25 cellular contexts compared by ENCODE assay signal in genomic region chr13:44106231-44107152, GRCh38.
A peak's percentile ranks its signal among the peaks of the same experiment; 100 is the strongest.
DNase-seq lines count a peak whose midpoint lies in the region; ATAC-seq and TF ChIP-seq lines count a peak whose summit lies in the region.
"Had no signal": no experiment of that assay in that cellular context is flagged by ENCODE, and none has a peak within 500 bp of the region (broad histone marks: within the 10 kb centered on the region; RNA-seq: fewer than 3 reads in every experiment).

No MANE protein-coding gene starts in this region.

- TF ChIP-seq POLR2A in thyroid gland (IDR thresholded peaks at IDR 0.05), result no peak

- H3K9me3 ChIP-seq in thyroid gland, result no peaks in the 10 kb centered on the region
- H3K9me3 ChIP-seq: adrenal gland, lower lobe of right lung had no signal

- no peaks in the 10 kb centered on the region for H3K27me3 ChIP-seq in thyroid gland
- H3K27me3 ChIP-seq: adrenal gland, suprapubic skin had no signal

- intact Hi-C loops in thyroid gland (cut with DNase I), result no loop called here

- no peaks in the 10 kb centered on the region for H3K36me3 ChIP-seq in thyroid gland
- H3K36me3 ChIP-seq: adrenal gland, HAP-1, lower lobe of right lung, suprapubic skin had no signal

- DNase-seq in activated naive CD8-positive, alpha-beta T cell treated with anti-CD3 and anti-CD28 coated beads, Interleukin-2, amount 50 U/mL, for 24 hours, result no peak
- DNase-seq in activated naive CD8-positive, alpha-beta T cell treated with anti-CD3 and anti-CD28 coated beads for 36 hours, result no peak
- DNase-seq in fibroblast of the aortic adventitia (ENCODE audit: low read depth) (peak; percentile 10), occipital lobe (lab: John Stamatoyannopoulos, UW) (peak; percentile 33), thyroid gland (no peak)
- DNase-seq: activated CD4-positive, alpha-beta memory T cell treated with anti-CD3 and anti-CD28 coated beads for 36 hours; activated CD4-positive, CD25-positive, alpha-beta regulatory T cell; activated gamma-delta T cell; activated T-cell treated with anti-CD3 and anti-CD28 coated beads for 4 hours; CD4-positive, alpha-beta memory T cell; hippocampal formation; KBM-7; lower lobe of right lung; NCI-H2171; NCI-H69; stimulated activated CD4-positive, alpha-beta T cell treated with anti-CD3 and anti-CD28 coated beads, Interleukin-15, amount 100 ng/mL, for 24 hours; stimulated activated CD8-positive, alpha-beta memory T cell treated with anti-CD3 and anti-CD28 coated beads, Interleukin-4, amount 100 ng/mL, for 48 hours; T-helper 9 cell had no signal

- H3K27ac ChIP-seq in thyroid gland, result peak overlapping the region in 2 of 3 donors; percentile 29 to 59
- H3K27ac ChIP-seq: 22Rv1, lower lobe of right lung, suprapubic skin had no signal

- no peak for TF ChIP-seq CTCF in fibroblast of the aortic adventitia (IDR thresholded peaks at IDR 0.05; ENCODE audit: insufficient read depth, low read length)
- TF ChIP-seq CTCF in thyroid gland (IDR thresholded peaks at IDR 0.05), result no peak

- H3K36me3 Mint-ChIP-seq in activated naive CD8-positive, alpha-beta T cell treated with anti-CD3 and anti-CD28 coated beads, Interleukin-2, amount 50 U/mL, for 24 hours (ENCODE audit: low read depth), result no peaks in the 10 kb centered on the region
- peaks cover 2% of the 10 kb centered on the region for H3K36me3 Mint-ChIP-seq in activated naive CD8-positive, alpha-beta T cell treated with anti-CD3 and anti-CD28 coated beads for 36 hours
- H3K36me3 Mint-ChIP-seq: activated CD4-positive, alpha-beta memory T cell treated with anti-CD3 and anti-CD28 coated beads for 36 hours; CD4-positive, alpha-beta memory T cell had no signal

- WGBS in thyroid gland, 2 donors, result 68 to 84% methylated on average over 6 of the region's 6 CpGs

- H3K27ac Mint-ChIP-seq in activated naive CD8-positive, alpha-beta T cell treated with anti-CD3 and anti-CD28 coated beads, Interleukin-2, amount 50 U/mL, for 24 hours, result no peak overlapping the region
- H3K27ac Mint-ChIP-seq in activated naive CD8-positive, alpha-beta T cell treated with anti-CD3 and anti-CD28 coated beads for 36 hours, result no peak overlapping the region
- H3K27ac Mint-ChIP-seq: activated CD4-positive, alpha-beta memory T cell treated with anti-CD3 and anti-CD28 coated beads for 36 hours; CD4-positive, alpha-beta memory T cell had no signal

- H3K9me3 Mint-ChIP-seq in activated naive CD8-positive, alpha-beta T cell treated with anti-CD3 and anti-CD28 coated beads, Interleukin-2, amount 50 U/mL, for 24 hours, result peaks cover 9% of the 10 kb centered on the region
- peaks cover 6% of the 10 kb centered on the region for H3K9me3 Mint-ChIP-seq in activated naive CD8-positive, alpha-beta T cell treated with anti-CD3 and anti-CD28 coated beads for 36 hours

- H3K4me3 ChIP-seq in fibroblast of the aortic adventitia (ENCODE audit: low read depth, low read length) (no peak overlapping the region), thyroid gland (replicated peaks in 1 of 3) (no peak overlapping the region)
- H3K4me3 ChIP-seq: adrenal gland, HAP-1, lower lobe of right lung, suprapubic skin had no signal

- ATAC-seq in activated naive CD8-positive, alpha-beta T cell treated with anti-CD3 and anti-CD28 coated beads, Interleukin-2, amount 50 U/mL, for 24 hours, result peak; percentile 77
- ATAC-seq in HG02571 (IDR thresholded peaks at IDR 0.05; ENCODE audit: unreplicated experiment) (no peak), esophagus mucosa (no peak), GM21447 (IDR thresholded peaks at IDR 0.05; ENCODE audit: unreplicated experiment) (no peak)
- ATAC-seq: lower lobe of right lung had no signal

- H3K4me3 Mint-ChIP-seq in activated naive CD8-positive, alpha-beta T cell treated with anti-CD3 and anti-CD28 coated beads, Interleukin-2, amount 50 U/mL, for 24 hours, result no peak overlapping the region
- no peak overlapping the region for H3K4me3 Mint-ChIP-seq in activated naive CD8-positive, alpha-beta T cell treated with anti-CD3 and anti-CD28 coated beads for 36 hours
- H3K4me3 Mint-ChIP-seq: activated CD4-positive, alpha-beta memory T cell treated with anti-CD3 and anti-CD28 coated beads for 36 hours; CD4-positive, alpha-beta memory T cell had no signal

- peaks cover 8% of the 10 kb centered on the region for H3K4me1 Mint-ChIP-seq in activated naive CD8-positive, alpha-beta T cell treated with anti-CD3 and anti-CD28 coated beads, Interleukin-2, amount 50 U/mL, for 24 hours
- no peaks in the 10 kb centered on the region for H3K4me1 Mint-ChIP-seq in activated naive CD8-positive, alpha-beta T cell treated with anti-CD3 and anti-CD28 coated beads for 36 hours
- H3K4me1 Mint-ChIP-seq: CD4-positive, alpha-beta memory T cell had no signal

- peaks cover 4% of the 10 kb centered on the region for H3K27me3 Mint-ChIP-seq in activated naive CD8-positive, alpha-beta T cell treated with anti-CD3 and anti-CD28 coated beads, Interleukin-2, amount 50 U/mL, for 24 hours
- H3K27me3 Mint-ChIP-seq in activated naive CD8-positive, alpha-beta T cell treated with anti-CD3 and anti-CD28 coated beads for 36 hours, result peaks cover 10% of the 10 kb centered on the region

- peaks cover 43 to 50% of the 10 kb centered on the region in 2 donors for H3K4me1 ChIP-seq in thyroid gland
- H3K4me1 ChIP-seq: HAP-1 had no signal

Comparison
In these comparisons a context has a peak if more than half of its experiments do, and no peak if none do; other contexts are left out.
1. DNase-seq: peak in fibroblast of the aortic adventitia (single experiment) and occipital lobe (single experiment); none in activated naive CD8-positive, alpha-beta T cell treated with anti-CD3 and anti-CD28 coated beads, Interleukin-2, amount 50 U/mL, for 24 hours (single experiment), activated naive CD8-positive, alpha-beta T cell treated with anti-CD3 and anti-CD28 coated beads for 36 hours (single experiment) and thyroid gland (0 of 2).